ENCODE assay signal across 9 cellular contexts in genomic region chr19:48619692-48620565, GRCh38. TPM values are rescaled to one million over a fixed set of nuclear protein-coding genes. Genes with fewer than 3 reads are reported as not detected.
A peak's percentile ranks its signal among the peaks of the same experiment; 100 is the strongest.
DNase-seq lines count a peak whose midpoint lies in the region; ATAC-seq, FAIRE-seq and TF ChIP-seq lines count a peak whose summit lies in the region.
"Had no signal": no experiment of that assay in that cellular context is flagged by ENCODE, and none has a peak within 500 bp of the region (broad histone marks: within the 10 kb centered on the region; RNA-seq: fewer than 3 reads in every experiment).

No MANE protein-coding gene starts in this region.

- H3K9me3 Mint-ChIP-seq in activated CD4-positive, alpha-beta T cell treated with anti-CD3 and anti-CD28 coated beads for 36 hours (ENCODE audit: low read depth): no peaks in the 10 kb centered on the region

- H3K4me3 ChIP-seq in adipocyte (ENCODE audit: low read length): peak overlapping the region; percentile 99
- H3K4me3 ChIP-seq in kidney (ENCODE audit: low read length in 2 of 2): peak overlapping the region; percentile 39 to 66
- H3K4me3 ChIP-seq in thoracic aorta: peak overlapping the region; percentile 95

- TF ChIP-seq CTCF in kidney (IDR thresholded peaks at IDR 0.05; ENCODE audit: borderline replicate concordance, extremely low read depth, insufficient read depth): no peak
- peak; percentile 6 for TF ChIP-seq CTCF in thoracic aorta (IDR thresholded peaks at IDR 0.05)

- peaks cover 51% of the 10 kb centered on the region for H3K4me1 ChIP-seq in adipocyte (ENCODE audit: control insufficient read depth, insufficient read depth, low read length)
- peaks cover 16 to 31% of the 10 kb centered on the region in 2 donors for H3K4me1 ChIP-seq in kidney (ENCODE audit: control insufficient read depth in 1 of 2, insufficient read depth in 1 of 2, low read depth in 1 of 2, low read length in 2 of 2)
- H3K4me1 ChIP-seq in thoracic aorta (ENCODE audit: control insufficient read depth in 1 of 2, low read depth in 2 of 2): peaks cover 33 to 56% of the 10 kb centered on the region in 2 donors

- peak overlapping the region; percentile 97 for H3K27ac Mint-ChIP-seq in activated CD4-positive, alpha-beta T cell treated with anti-CD3 and anti-CD28 coated beads for 36 hours

- CTCF ChIA-PET in activated CD4-positive, alpha-beta T cell treated with anti-CD3 and anti-CD28 coated beads for 36 hours (lab: Charles Lee): interaction anchor here (0.8 to 1.9 kb wide), 4 partner anchors 11 to 374 kb away, joined by 3 to 7 read pairs (median 4); partner anchors contain the start of gene RUVBL2

- H3K27me3 ChIP-seq in adipocyte (replicated peaks; ENCODE audit: control insufficient read depth, insufficient read depth, low read length) (no peaks in the 10 kb centered on the region), thoracic aorta (replicated peaks; ENCODE audit: insufficient read depth) (no peaks in the 10 kb centered on the region)

- ATAC-seq in activated CD4-positive, alpha-beta T cell treated with anti-CD3 and anti-CD28 coated beads for 36 hours: no peak
- ATAC-seq in thoracic aorta (ENCODE audit: insufficient number of reproducible peaks, low FRiP score, low read depth) (no peak), HG03520 (IDR thresholded peaks at IDR 0.05; ENCODE audit: unreplicated experiment) (no peak)

- peak overlapping the region; percentile 94 for H3K4me3 Mint-ChIP-seq in activated CD4-positive, alpha-beta T cell treated with anti-CD3 and anti-CD28 coated beads for 36 hours

- intact Hi-C loops in activated CD4-positive, alpha-beta T cell treated with anti-CD3 and anti-CD28 coated beads for 36 hours (cut with DNase I, micrococcal nuclease): loop anchor here (1.0 to 2.0 kb wide), 13 partner anchors 14 to 465 kb away; partner anchors contain the start of genes CA11 (in 1 of the 2), CYTH2 (in 1 of the 2), GRWD1 (in 1 of the 2) and GYS1 (in 1 of the 2)
- intact Hi-C loops in kidney (cut with DNase I): no loop called here

- H3K9me3 ChIP-seq in adipocyte (ENCODE audit: control insufficient read depth, low read length): no peaks in the 10 kb centered on the region
- no peaks in the 10 kb centered on the region for H3K9me3 ChIP-seq in kidney (ENCODE audit: control insufficient read depth in 1 of 2, low read length in 2 of 2)
- H3K9me3 ChIP-seq in thoracic aorta: no peaks in the 10 kb centered on the region

- H3K27ac ChIP-seq in kidney (ENCODE audit: low read depth in 2 of 2, low read length in 2 of 2) (peak overlapping the region; percentile 75 to 84), thoracic aorta (peak overlapping the region; percentile 93 to 97)

- DNase-seq in activated CD4-positive, alpha-beta T cell treated with anti-CD3 and anti-CD28 coated beads for 36 hours: no peak
- no peak for DNase-seq in activated CD4-positive, alpha-beta T cell treated with anti-CD3 and anti-CD28 coated beads, Interleukin-2, amount 50 U/mL, for 1 hour
- DNase-seq in adipocyte (ENCODE audit: low read depth) (peak; percentile 66), kidney (no peak), thoracic aorta (ENCODE audit: low spot score) (no peak), LoVo (ENCODE audit: low spot score) (no peak)
- no peak for DNase-seq in stimulated activated CD4-positive, alpha-beta T cell treated with anti-CD3 and anti-CD28 coated beads, Interleukin-12 subunit alpha, Interleukin-12 subunit beta, amount 100 ng/mL, for 4 hours

- no peaks in the 10 kb centered on the region for H3K27me3 Mint-ChIP-seq in activated CD4-positive, alpha-beta T cell treated with anti-CD3 and anti-CD28 coated beads for 36 hours

- FAIRE-seq in kidney (lab: Jason Lieb, UNC): no peak

- peaks cover 66% of the 10 kb centered on the region for H3K36me3 Mint-ChIP-seq in activated CD4-positive, alpha-beta T cell treated with anti-CD3 and anti-CD28 coated beads for 36 hours (ENCODE audit: low read depth)

- H3K36me3 ChIP-seq in adipocyte (ENCODE audit: control insufficient read depth, insufficient read depth, low read length, severe bottlenecking) (peaks cover 28% of the 10 kb centered on the region), kidney (ENCODE audit: control insufficient read depth in 1 of 2, insufficient read depth in 2 of 2, low read length in 2 of 2) (peaks cover 15 to 18% of the 10 kb centered on the region in 2 donors), thoracic aorta (peaks cover 19% of the 10 kb centered on the region)

- POLR2A ChIA-PET in activated CD4-positive, alpha-beta T cell treated with anti-CD3 and anti-CD28 coated beads for 36 hours (lab: Charles Lee): interaction anchor here (1.0 to 1.3 kb wide), 9 partner anchors 9 to 256 kb away, joined by 3 to 9 read pairs (median 4); partner anchors contain the start of genes CA11, DBP, SYNGR4 and TMEM143

- H3K4me1 Mint-ChIP-seq in activated CD4-positive, alpha-beta T cell treated with anti-CD3 and anti-CD28 coated beads for 36 hours: peaks cover 56% of the 10 kb centered on the region

- H3K9ac ChIP-seq in adipocyte (ENCODE audit: low read length) (peak overlapping the region; percentile 99), kidney (ENCODE audit: low read length in 2 of 2) (peak overlapping the region; percentile 9 to 49)

RNA-seq across cellular contexts. Expression of gene SPHK2, which starts 0.6 kb away (rescaled TPM):
- total RNA-seq in activated CD4-positive, alpha-beta T cell treated with anti-CD3 and anti-CD28 coated beads for 36 hours: 10 to 100 TPM; 27.0 TPM
- total RNA-seq in kidney (23.3 TPM), thoracic aorta (10 to 100 TPM; 16.2 to 49.0 TPM)
- polyA plus RNA-seq in kidney (ENCODE audit: insufficient read depth, low read depth, low replicate concordance): 37.2 TPM

RNA-seq across cellular contexts. Expression of gene RPL18, which starts 1.0 kb away (rescaled TPM):
- 1,000 to 10,000 TPM; 2,026 to 2,191 TPM for total RNA-seq in activated CD4-positive, alpha-beta T cell treated with anti-CD3 and anti-CD28 coated beads for 36 hours
- total RNA-seq in kidney (986 TPM), thoracic aorta (1,000 to 10,000 TPM; 1,120 to 1,389 TPM)
- 1,596 TPM for polyA plus RNA-seq in kidney (ENCODE audit: insufficient read depth, low read depth, low replicate concordance)

RNA-seq across cellular contexts. Expression of gene FAM83E, which starts 5.1 kb away (rescaled TPM):
- 1 to 10 TPM; 1.5 to 4.1 TPM for total RNA-seq in activated CD4-positive, alpha-beta T cell treated with anti-CD3 and anti-CD28 coated beads for 36 hours
- total RNA-seq in kidney: 15.9 TPM
- polyA plus RNA-seq in kidney (ENCODE audit: insufficient read depth, low read depth, low replicate concordance): 0.41 TPM
- total RNA-seq in thoracic aorta: 1 to 10 TPM in 1 of 2 donors, not detected in 1; 2.0 TPM
- total RNA-seq: Daoy had no signal

RNA-seq across cellular contexts. Expression of gene SPACA4, which starts 13.4 kb away (rescaled TPM):
- not detected for total RNA-seq in activated CD4-positive, alpha-beta T cell treated with anti-CD3 and anti-CD28 coated beads for 36 hours
- not detected for total RNA-seq in kidney
- polyA plus RNA-seq in kidney (ENCODE audit: insufficient read depth, low read depth, low replicate concordance): not detected
- total RNA-seq in thoracic aorta: not detected
- total RNA-seq: Daoy had no signal

RNA-seq across cellular contexts. Expression of gene DBP, which starts 17.2 kb away (rescaled TPM):
- 10 to 100 TPM in 1 of 2 experiments, 1 to 10 TPM in 1; 8.3 to 12.4 TPM for total RNA-seq in activated CD4-positive, alpha-beta T cell treated with anti-CD3 and anti-CD28 coated beads for 36 hours
- total RNA-seq in kidney (14.5 TPM), thoracic aorta (10 to 100 TPM in 1 of 2 donors, 1 to 10 TPM in 1; 3.9 to 15.0 TPM)
- 20.4 TPM for polyA plus RNA-seq in kidney (ENCODE audit: insufficient read depth, low read depth, low replicate concordance)
